Comparison of ENCODE assay signal across 8 cellular contexts in the genomic region with DNA sequence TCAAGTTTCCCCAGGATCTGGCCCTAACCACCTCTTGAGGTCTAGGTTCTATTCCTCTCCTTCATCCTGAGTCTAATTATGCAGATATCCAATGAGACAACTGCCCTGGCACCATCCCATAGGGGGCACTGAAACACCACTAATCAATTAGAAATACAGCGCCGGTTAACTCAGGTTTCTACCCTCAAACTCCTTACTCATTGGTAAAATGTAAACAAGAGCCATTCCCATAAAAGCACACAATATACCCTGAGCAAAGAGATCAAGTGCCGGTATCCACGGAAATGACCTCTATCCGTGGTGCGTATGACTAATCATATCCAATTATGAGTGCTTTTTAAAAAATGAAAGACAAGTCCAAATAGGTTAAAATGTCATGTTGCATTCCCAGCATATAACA.
DNase-seq lines count a peak whose midpoint lies in the region; ATAC-seq and TF ChIP-seq lines count a peak whose summit lies in the region.

No MANE protein-coding gene starts in this region.

- peak; percentile 90 for ATAC-seq in left ventricle myocardium superior
- ATAC-seq in GM18873 (IDR thresholded peaks at IDR 0.05; ENCODE audit: low FRiP score, unreplicated experiment), result no peak

- no peaks in the 10 kb centered on the region for H3F3A ChIP-seq in MM.1S (ENCODE audit: insufficient read depth, low read length)

- H3K36me3 ChIP-seq in MM.1S (replicated peaks; ENCODE audit: insufficient read depth, low read length), result no peaks in the 10 kb centered on the region
- H3K36me3 ChIP-seq in ascending aorta, result no peaks in the 10 kb centered on the region
- H3K36me3 ChIP-seq in skeletal muscle satellite cell (ENCODE audit: insufficient read depth, low read length), result no peaks in the 10 kb centered on the region

- TF ChIP-seq CTCF in MM.1S (IDR thresholded peaks at IDR 0.05; ENCODE audit: low read length) (peak; percentile 48), ascending aorta (IDR thresholded peaks at IDR 0.05) (peak; percentile 34 to 53 (median 50))

- no peaks in the 10 kb centered on the region for H3K79me2 ChIP-seq in MM.1S (ENCODE audit: low read length)

- H2AFZ ChIP-seq in MM.1S (ENCODE audit: low read length), result no peak overlapping the region

- H3K4me1 ChIP-seq in MM.1S (ENCODE audit: low read length) (no peaks in the 10 kb centered on the region), ascending aorta (peaks cover 0 to 5% of the 10 kb centered on the region in 2 donors), skeletal muscle satellite cell (ENCODE audit: control insufficient read depth, insufficient read depth, low read length) (peaks cover 11% of the 10 kb centered on the region)

- H3K27me3 ChIP-seq in MM.1S (replicated peaks; ENCODE audit: insufficient read depth, low read length), result no peaks in the 10 kb centered on the region
- H3K27me3 ChIP-seq in ascending aorta, result no peaks in the 10 kb centered on the region
- no peaks in the 10 kb centered on the region for H3K27me3 ChIP-seq in skeletal muscle satellite cell (ENCODE audit: control insufficient read depth, insufficient read depth, low read length)

- H3K9ac ChIP-seq in MM.1S (ENCODE audit: low read length) (no peak overlapping the region), skeletal muscle satellite cell (ENCODE audit: low read depth, low read length) (peak overlapping the region; percentile 15)

- H3K4me3 ChIP-seq in MM.1S (ENCODE audit: low read length) (no peak overlapping the region), ascending aorta (peak overlapping the region in 1 of 2 donors; percentile 20), skeletal muscle satellite cell (ENCODE audit: low read length) (no peak overlapping the region)

- H3K9me2 ChIP-seq in MM.1S (replicated peaks; ENCODE audit: insufficient read depth, low read length), result no peaks in the 10 kb centered on the region

- H3K27ac ChIP-seq in MM.1S (ENCODE audit: low read length) (no peak overlapping the region), ascending aorta (no peak overlapping the region)

- H3K9me3 ChIP-seq in MM.1S (replicated peaks; ENCODE audit: insufficient read depth, low read length) (no peaks in the 10 kb centered on the region), ascending aorta (peaks cover 0 to 8% of the 10 kb centered on the region in 2 donors), skeletal muscle satellite cell (replicated peaks; ENCODE audit: low read length) (no peaks in the 10 kb centered on the region)

- H3K4me2 ChIP-seq in MM.1S (ENCODE audit: low read depth, low read length) (no peak overlapping the region), skeletal muscle satellite cell (ENCODE audit: low read length) (peak overlapping the region; percentile 8)

- intact Hi-C loops in ascending aorta (cut with DNase I) (loop anchor here (1.0 to 5.0 kb wide), 4 partner anchors 34 to 295 kb away; no protein-coding TSS in a partner anchor), left ventricle myocardium superior (cut with micrococcal nuclease) (loop anchor here (10.0 kb wide), 1 partner anchor 242 kb away; no protein-coding TSS in a partner anchor)

- no peaks in the 10 kb centered on the region for H4K20me1 ChIP-seq in MM.1S (ENCODE audit: insufficient read depth, low read length)

- DNase-seq in NCI-H524 (lab: John Stamatoyannopoulos, UW) (peak; percentile 1 to 56), NCI-H524 treated with DMSO at 0.1 percent for 48 hours (lab: John Stamatoyannopoulos, UW) (no peak), MM.1S (peak; percentile 10), T-helper 22 cell (ENCODE audit: low read depth) (peak; percentile 9), ascending aorta (ENCODE audit: low spot score in 2 of 2) (peak in 1 of 2 donors; percentile 75), left ventricle myocardium superior (peak; percentile 43)
